25 cellular contexts compared by ENCODE assay signal in the genomic region with DNA sequence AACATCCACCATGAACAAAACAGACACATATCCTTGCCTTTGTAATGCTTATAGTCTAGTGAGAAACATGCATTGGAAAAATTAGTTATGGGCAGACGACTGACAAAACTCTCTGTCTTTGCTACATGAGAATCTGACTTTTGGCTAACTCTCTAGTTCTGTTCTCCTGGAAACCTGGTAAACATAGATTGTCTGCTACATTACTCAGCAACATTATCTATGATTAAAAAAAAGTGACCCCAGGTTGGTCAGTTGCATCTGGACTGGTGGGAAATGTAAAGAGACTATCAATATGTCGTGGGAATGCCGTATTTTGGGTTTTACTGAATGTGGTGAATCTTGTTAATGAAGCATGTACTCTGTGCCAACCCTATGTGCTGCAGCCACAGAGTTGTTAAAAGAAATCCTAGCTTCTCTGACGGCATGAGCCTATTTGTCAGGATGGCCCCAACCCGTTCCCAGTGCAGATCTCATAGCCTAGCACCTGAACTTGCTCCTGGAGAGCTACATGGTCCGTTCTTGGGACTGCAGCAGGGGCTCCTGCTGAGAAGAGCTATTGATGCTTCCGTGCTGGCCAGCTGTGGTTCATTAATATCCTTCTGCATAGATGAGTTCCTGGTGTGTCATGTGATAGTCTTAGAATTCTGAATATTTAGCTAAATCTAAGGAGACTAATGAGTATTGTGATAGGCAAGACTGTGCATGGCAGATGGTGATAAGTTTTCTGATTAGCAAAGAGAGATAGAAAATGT.
DNase-seq lines count a peak whose midpoint lies in the region; ATAC-seq and TF ChIP-seq lines count a peak whose summit lies in the region.
"Had no signal": no experiment of that assay in that cellular context is flagged by ENCODE, and none has a peak within 500 bp of the region (broad histone marks: within the 10 kb centered on the region; RNA-seq: fewer than 3 reads in every experiment).

No MANE protein-coding gene starts in this region.

- H3K4ac ChIP-seq in IMR-90 (ENCODE audit: low read depth, low read length): no peak overlapping the region

- H3K9me1 ChIP-seq in IMR-90 (ENCODE audit: insufficient read depth, low read length): no peaks in the 10 kb centered on the region

- no peak; the same call in 1 of the 2 replicates for ATAC-seq in IMR-90 (ENCODE audit: low read depth)
- ATAC-seq: Right ventricle myocardium inferior, SK-N-SH treated with all-trans-retinoic acid at 6 μM for 48 hours had no signal

- H4K8ac ChIP-seq in IMR-90 (ENCODE audit: low read depth in 2 of 2, low read length in 2 of 2): peak overlapping the region in 1 of 2 experiments; percentile 37; a peak in 1 of 4 replicates

- H3K56ac ChIP-seq in IMR-90 (ENCODE audit: extremely low read depth, insufficient read depth, low read length): no peak overlapping the region

- H4K5ac ChIP-seq in IMR-90 (ENCODE audit: low read depth, low read length): no peak overlapping the region

- TF ChIP-seq CTCF in IMR-90 (conservative IDR thresholded peaks at IDR 0.05; ENCODE audit: low read depth, low read length) (no peak), astrocyte of the cerebellum (IDR thresholded peaks at IDR 0.05; ENCODE audit: low read depth, low read length, missing control alignments) (no peak), fibroblast of mammary gland (conservative IDR thresholded peaks at IDR 0.05; ENCODE audit: control insufficient read depth, insufficient read depth, low read depth, low read length) (no peak), CD14-positive monocyte (IDR thresholded peaks at IDR 0.05) (no peak)

- TF ChIP-seq RAD21 in IMR-90 (IDR thresholded peaks at IDR 0.05; ENCODE audit: low read length): no peak

- H3K4me2 ChIP-seq in IMR-90 (ENCODE audit: low read depth, low read length): no peak overlapping the region

- H2AFZ ChIP-seq in IMR-90 (replicated peaks; ENCODE audit: low read length, poor library complexity): no peak overlapping the region

- H4K91ac ChIP-seq in IMR-90 (ENCODE audit: insufficient read depth, low read depth, low read length): no peak overlapping the region

- H2BK20ac ChIP-seq in IMR-90 (ENCODE audit: low read depth, low read length): no peak overlapping the region

- CTCF ChIA-PET in IMR-90 (lab: Yijun Ruan, JAX): interaction anchor here (1.3 kb wide), 1 partner anchor 51 kb away, joined by 4 read pairs; no protein-coding TSS in a partner anchor

- no peak overlapping the region for H3K27ac ChIP-seq in IMR-90 (ENCODE audit: insufficient read depth, low read length)
- H3K27ac ChIP-seq: HL-60, SJCRH30 had no signal

- H3K27me3 ChIP-seq in IMR-90 (ENCODE audit: control insufficient read depth, insufficient read depth, low read length): no peaks in the 10 kb centered on the region
- H3K27me3 ChIP-seq: BE2C, SJCRH30 had no signal

- no peak overlapping the region for H3K18ac ChIP-seq in IMR-90 (ENCODE audit: low read depth, low read length)

- dilution Hi-C loops in IMR-90 (cut with HindIII; ENCODE audit: low sequenced_read_pairs, unreplicated experiment): no loop called here

- H3K4me3 Mint-ChIP-seq in CD14-positive monocyte: no peak overlapping the region
- no peak overlapping the region for H3K4me3 Mint-ChIP-seq in activated CD4-positive, alpha-beta T cell treated with anti-CD3 and anti-CD28 coated beads, Interleukin-2, amount 10 ng/mL, durations not matched to agents 24 days and 14 days

- H3K36me3 Mint-ChIP-seq in CD14-positive monocyte: no peaks in the 10 kb centered on the region
- no peaks in the 10 kb centered on the region for H3K36me3 Mint-ChIP-seq in activated CD4-positive, alpha-beta T cell treated with anti-CD3 and anti-CD28 coated beads, Interleukin-2, amount 10 ng/mL, durations not matched to agents 24 days and 14 days (ENCODE audit: low read depth)

- H3K79me1 ChIP-seq in IMR-90 (ENCODE audit: low read depth in 1 of 2, low read length in 2 of 2): no peaks in the 10 kb centered on the region

- H3K4me3 ChIP-seq in IMR-90 (ENCODE audit: insufficient read depth, low read depth, low read length) (no peak overlapping the region), astrocyte of the cerebellum (ENCODE audit: low read depth, low read length) (no peak overlapping the region), fibroblast of mammary gland (ENCODE audit: control insufficient read depth, low read depth, low read length) (no peak overlapping the region)
- H3K4me3 ChIP-seq: SJCRH30 had no signal

- TF ChIP-seq POLR2A in IMR-90 (IDR thresholded peaks at IDR 0.05; ENCODE audit: low read depth, low read length): no peak

- no peak overlapping the region for H3K9ac ChIP-seq in IMR-90 (ENCODE audit: low read depth, low read length)

- no peak overlapping the region for H2AK9ac ChIP-seq in IMR-90 (replicated peaks; ENCODE audit: low read depth, low read length, poor library complexity)

- H3K14ac ChIP-seq in IMR-90 (replicated peaks; ENCODE audit: low read depth, low read length): no peak overlapping the region

- BruUV-seq in IMR-90 (replicated peaks; lab: Mats Ljungman, UMichigan): no TSS peak

- in situ Hi-C loops in IMR-90 (cut with MboI; ENCODE audit: low sequenced_read_pairs) (no loop called here), astrocyte of the cerebellum (cut with HindIII; ENCODE audit: low sequenced_read_pairs) (no loop called here)

- DNase-seq in AG08395 (ENCODE audit: low spot score) (peak; percentile 2), IMR-90 (peak; percentile 3), astrocyte of the cerebellum (ENCODE audit: low read depth) (peak; percentile 34), fibroblast of mammary gland (ENCODE audit: low read depth) (peak; percentile 1), medulla oblongata (ENCODE audit: extremely low spot score) (no peak), CD14-positive monocyte (ENCODE audit: low spot score) (no peak), AG08396 (ENCODE audit: low spot score) (no peak)
- no peak for DNase-seq in activated CD4-positive, alpha-beta T cell treated with anti-CD3 and anti-CD28 coated beads, Interleukin-2, amount 10 ng/mL, durations not matched to agents 24 days and 14 days
- DNase-seq: BE2C, Calu3, DMS79 treated with DMSO at 0.1 percent for 48 hours, GF-D8, H7, NCI-H1048, NCI-H1417, NCI-H1694 treated with DMSO at 0.1 percent for 48 hours, NCI-H2081, NCI-H2171, NCI-H345, NCI-H510A treated with DMSO at 0.1 percent for 48 hours, NCI-H774 had no signal

- intact Hi-C loops in IMR-90 (cut with micrococcal nuclease) (no loop called here), CD14-positive monocyte (cut with micrococcal nuclease) (no loop called here)
- intact Hi-C loops in activated CD4-positive, alpha-beta T cell treated with anti-CD3 and anti-CD28 coated beads, Interleukin-2, amount 10 ng/mL, durations not matched to agents 24 days and 14 days (cut with micrococcal nuclease): no loop called here

- no peaks in the 10 kb centered on the region for H3K27me3 Mint-ChIP-seq in CD14-positive monocyte (ENCODE audit: low read depth in 3 of 3)
- H3K27me3 Mint-ChIP-seq in activated CD4-positive, alpha-beta T cell treated with anti-CD3 and anti-CD28 coated beads, Interleukin-2, amount 10 ng/mL, durations not matched to agents 24 days and 14 days: no peaks in the 10 kb centered on the region

- WGBS in IMR-90 (ENCODE audit: extremely low coverage in 2 of 2, insufficient read length in 1 of 2), 2 experiments: 60% methylated on average over 1 of the region's 7 CpGs; no CpG with 5 or more reads in 1 of the 2 experiments

- H2BK15ac ChIP-seq in IMR-90 (ENCODE audit: low read depth, low read length): no peak overlapping the region

- peaks cover 0 to 1% (median 0%) of the 10 kb centered on the region in 7 donors for H3K9me3 Mint-ChIP-seq in CD14-positive monocyte
- H3K9me3 Mint-ChIP-seq in activated CD4-positive, alpha-beta T cell treated with anti-CD3 and anti-CD28 coated beads, Interleukin-2, amount 10 ng/mL, durations not matched to agents 24 days and 14 days: no peaks in the 10 kb centered on the region

- H2AK5ac ChIP-seq in IMR-90 (ENCODE audit: low read depth, low read length): no peak overlapping the region

- no peak overlapping the region for H2BK5ac ChIP-seq in IMR-90 (ENCODE audit: low read depth, low read length, poor library complexity, severe bottlenecking)

- no peaks in the 10 kb centered on the region for H4K20me1 ChIP-seq in IMR-90 (ENCODE audit: insufficient read depth, low read length)

- no peaks in the 10 kb centered on the region; the same call in 1 of the 2 replicates for H3K4me1 ChIP-seq in IMR-90 (ENCODE audit: control insufficient read depth, insufficient read depth, low read length)
- H3K4me1 ChIP-seq: BE2C, SJCRH30 had no signal

- no peaks in the 10 kb centered on the region for H3K36me3 ChIP-seq in IMR-90 (ENCODE audit: control insufficient read depth, insufficient read depth, low read length)
- H3K36me3 ChIP-seq: BE2C, SJCRH30 had no signal

- POLR2A ChIA-PET in IMR-90 (lab: Charles Lee; ENCODE audit: unreplicated experiment): no interaction called here

- H3K9me3 ChIP-seq in IMR-90 (ENCODE audit: control insufficient read depth, insufficient read depth, low read length): no peaks in the 10 kb centered on the region
- H3K9me3 ChIP-seq: BE2C, SJCRH30 had no signal

- no peak overlapping the region for H3K23ac ChIP-seq in IMR-90 (ENCODE audit: low read depth, low read length)

- H3K27ac Mint-ChIP-seq in CD14-positive monocyte: no peak overlapping the region
- H3K27ac Mint-ChIP-seq in activated CD4-positive, alpha-beta T cell treated with anti-CD3 and anti-CD28 coated beads, Interleukin-2, amount 10 ng/mL, durations not matched to agents 24 days and 14 days: no peak overlapping the region

- no peak overlapping the region for H2BK120ac ChIP-seq in IMR-90 (ENCODE audit: low read depth, low read length)

- H3K4me1 Mint-ChIP-seq in CD14-positive monocyte: no peaks in the 10 kb centered on the region
- no peaks in the 10 kb centered on the region for H3K4me1 Mint-ChIP-seq in activated CD4-positive, alpha-beta T cell treated with anti-CD3 and anti-CD28 coated beads, Interleukin-2, amount 10 ng/mL, durations not matched to agents 24 days and 14 days

TF ChIP-seq in IMR-90, 13 proteins besides CTCF, POLR2A, EP300 and RAD21:
- TF ChIP-seq RCOR1 (IDR thresholded peaks at IDR 0.05; ENCODE audit: insufficient replicate concordance, low read length) (no peak), SMC3 (IDR thresholded peaks at IDR 0.05; ENCODE audit: low read depth, low read length) (no peak), MXI1 (IDR thresholded peaks at IDR 0.05; ENCODE audit: borderline replicate concordance, low read depth, low read length) (no peak)
- TF ChIP-seq, protein P1, sequence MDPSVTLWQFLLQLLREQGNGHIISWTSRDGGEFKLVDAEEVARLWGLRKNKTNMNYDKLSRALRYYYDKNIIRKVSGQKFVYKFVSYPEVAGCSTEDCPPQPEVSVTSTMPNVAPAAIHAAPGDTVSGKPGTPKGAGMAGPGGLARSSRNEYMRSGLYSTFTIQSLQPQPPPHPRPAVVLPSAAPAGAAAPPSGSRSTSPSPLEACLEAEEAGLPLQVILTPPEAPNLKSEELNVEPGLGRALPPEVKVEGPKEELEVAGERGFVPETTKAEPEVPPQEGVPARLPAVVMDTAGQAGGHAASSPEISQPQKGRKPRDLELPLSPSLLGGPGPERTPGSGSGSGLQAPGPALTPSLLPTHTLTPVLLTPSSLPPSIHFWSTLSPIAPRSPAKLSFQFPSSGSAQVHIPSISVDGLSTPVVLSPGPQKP (IDR thresholded peaks at IDR 0.05; ENCODE audit: borderline replicate concordance, low read depth, low read length): no peak

Comparison
In these comparisons a context has a peak if more than half of its experiments do, and no peak if none do; other contexts are left out.
1. DNase-seq: peak in AG08395 (single experiment), IMR-90 (single experiment), astrocyte of the cerebellum (single experiment) and fibroblast of mammary gland (single experiment); none in medulla oblongata (single experiment), CD14-positive monocyte (single experiment), activated CD4-positive, alpha-beta T cell treated with anti-CD3 and anti-CD28 coated beads, Interleukin-2, amount 10 ng/mL, durations not matched to agents 24 days and 14 days (single experiment) and AG08396 (single experiment).